In genomic region chr10:128530301-128530700, GRCh38 we compare ENCODE assay signal across 11 cellular contexts.
DNase-seq lines count a peak whose midpoint lies in the region; ATAC-seq and TF ChIP-seq lines count a peak whose summit lies in the region.
"Had no signal": no experiment of that assay in that cellular context is flagged by ENCODE, and none has a peak within 500 bp of the region (broad histone marks: within the 10 kb centered on the region; RNA-seq: fewer than 3 reads in every experiment).

No MANE protein-coding gene starts in this region.

- in situ Hi-C loops in mammary epithelial cell (cut with MboI; ENCODE audit: low sequenced_read_pairs in 2 of 2), result no loop called here

- H3K4me3 ChIP-seq in mammary epithelial cell (replicated peaks in 1 of 3; ENCODE audit: insufficient read depth in 1 of 3, low read depth in 2 of 3, low read length in 3 of 3) (no peak overlapping the region), PC-3 (ENCODE audit: low read length) (no peak overlapping the region)

- no peaks in the 10 kb centered on the region for H4K20me1 ChIP-seq in mammary epithelial cell (ENCODE audit: insufficient read depth, low read length)
- H4K20me1 ChIP-seq in PC-3 (ENCODE audit: low read length), result no peaks in the 10 kb centered on the region

- TF ChIP-seq CTCF in MCF 10A (IDR thresholded peaks at IDR 0.05; ENCODE audit: unreplicated experiment) (peak; percentile 27), mammary epithelial cell (conservative IDR thresholded peaks at IDR 0.05 in 1 of 2, IDR thresholded peaks at IDR 0.05 in 1 of 2; ENCODE audit: extremely low read depth in 1 of 2, insufficient read depth in 1 of 2, low read depth in 1 of 2, low read length in 2 of 2) (peak in 1 of 2 donors; percentile 34), PC-3 (conservative IDR thresholded peaks at IDR 0.05; ENCODE audit: low read depth, low read length) (peak; percentile 54), type B pancreatic cell (conservative IDR thresholded peaks at IDR 0.05) (peak; percentile 83)

- CTCF ChIA-PET in MCF 10A (lab: Yijun Ruan, JAX), result interaction anchor here (0.6 to 2.1 kb wide), 8 partner anchors 10 to 189 kb away, joined by 3 to 8 read pairs (median 4); no protein-coding TSS in a partner anchor
- CTCF ChIA-PET in mammary epithelial cell (lab: Charles Lee; ENCODE audit: low non-redundant PET), result no interaction called here
- CTCF ChIA-PET in PC-3 (lab: Charles Lee), result no interaction called here

- BruUV-seq in MCF 10A (replicated peaks; lab: Mats Ljungman, UMichigan), result no TSS peak
- no TSS peak for BruUV-seq in mammary epithelial cell (replicated peaks; lab: Mats Ljungman, UMichigan)
- BruUV-seq in PC-3 (replicated peaks; lab: Mats Ljungman, UMichigan), result no TSS peak

- H3K36me3 ChIP-seq in mammary epithelial cell (ENCODE audit: insufficient read depth, low read length), result no peaks in the 10 kb centered on the region
- no peaks in the 10 kb centered on the region for H3K36me3 ChIP-seq in PC-3 (ENCODE audit: low read depth, low read length)

- H3K27me3 ChIP-seq in mammary epithelial cell (ENCODE audit: insufficient read depth, low read length), result no peaks in the 10 kb centered on the region
- peaks cover 32% of the 10 kb centered on the region for H3K27me3 ChIP-seq in PC-3 (ENCODE audit: low read length)

- H3K27ac ChIP-seq in mammary epithelial cell (ENCODE audit: insufficient read depth, low read depth, low read length) (no peak overlapping the region), PC-3 (ENCODE audit: low read length) (no peak overlapping the region)

- H3K27me3 Mint-ChIP-seq in MCF 10A (ENCODE audit: insufficient read depth, unreplicated experiment) (peaks cover 47% of the 10 kb centered on the region), type B pancreatic cell (peaks cover 45% of the 10 kb centered on the region)
- H3K27me3 Mint-ChIP-seq in natural killer cell treated with Interleukin-12 subunit alpha and Interleukin-12 subunit beta and Interleukin-15 and Interleukin-18, amount 100 ng/mL, for 72 hours, result peaks cover 0 to 22% of the 10 kb centered on the region in 2 donors

- no peak overlapping the region for H2AFZ ChIP-seq in mammary epithelial cell (ENCODE audit: low read depth, low read length)
- no peak overlapping the region for H2AFZ ChIP-seq in PC-3 (ENCODE audit: low read length)

- ATAC-seq in PC-3, result no peak
- ATAC-seq in natural killer cell treated with Interleukin-12 subunit alpha and Interleukin-12 subunit beta and Interleukin-15 and Interleukin-18, amount 100 ng/mL, for 72 hours, result no peak
- ATAC-seq in HG03095 (IDR thresholded peaks at IDR 0.05; ENCODE audit: unreplicated experiment), result no peak

- H3K9ac ChIP-seq in mammary epithelial cell (ENCODE audit: insufficient read depth, low read length), result no peak overlapping the region
- no peak overlapping the region for H3K9ac ChIP-seq in PC-3 (ENCODE audit: low read length)

- H3K9me3 Mint-ChIP-seq in MCF 10A (ENCODE audit: unreplicated experiment), result no peaks in the 10 kb centered on the region
- no peaks in the 10 kb centered on the region for H3K9me3 Mint-ChIP-seq in type B pancreatic cell
- H3K9me3 Mint-ChIP-seq in natural killer cell treated with Interleukin-12 subunit alpha and Interleukin-12 subunit beta and Interleukin-15 and Interleukin-18, amount 100 ng/mL, for 72 hours, result no peaks in the 10 kb centered on the region
- H3K9me3 Mint-ChIP-seq: activated B cell treated with CpG ODN at 0.5 μM for 24 hours; central memory CD8-positive, alpha-beta T cell had no signal

- H3K4me1 ChIP-seq in mammary epithelial cell (ENCODE audit: insufficient read depth, low read length) (no peaks in the 10 kb centered on the region), PC-3 (ENCODE audit: insufficient read depth, low read length) (no peaks in the 10 kb centered on the region)

- peak; percentile 29 for DNase-seq in MCF 10A (ENCODE audit: unreplicated experiment)
- no peak for DNase-seq in mammary epithelial cell
- DNase-seq in PC-3, result no peak
- DNase-seq in iPS-NIHi7 (ENCODE audit: extremely low spot score), result peak; percentile 32
- DNase-seq in type B pancreatic cell (ENCODE audit: extremely low spot score, unreplicated experiment), result no peak
- DNase-seq in natural killer cell treated with Interleukin-12 subunit alpha and Interleukin-12 subunit beta and Interleukin-15 and Interleukin-18, amount 100 ng/mL, for 72 hours (ENCODE audit: low spot score), result no peak
- no peak for DNase-seq in mesenteric fat pad (ENCODE audit: low spot score)
- DNase-seq: activated B cell treated with CpG ODN at 0.5 μM for 24 hours; CD4-positive, alpha-beta memory T cell had no signal

- no peaks in the 10 kb centered on the region for H3F3A ChIP-seq in PC-3 (ENCODE audit: low read length, unreplicated experiment)

- no peaks in the 10 kb centered on the region for H3K9me2 ChIP-seq in PC-3 (replicated peaks; ENCODE audit: low read length)

- intact Hi-C loops in MCF 10A (cut with micrococcal nuclease), result loop anchor here (2.0 kb wide), 1 partner anchor 266 kb away; no protein-coding TSS in a partner anchor
- intact Hi-C loops in mammary epithelial cell (cut with micrococcal nuclease), result no loop called here
- intact Hi-C loops in PC-3 (cut with micrococcal nuclease), result no loop called here

- H3K4me3 Mint-ChIP-seq in MCF 10A (ENCODE audit: unreplicated experiment), result no peak overlapping the region
- H3K4me3 Mint-ChIP-seq in type B pancreatic cell, result no peak overlapping the region
- no peak overlapping the region for H3K4me3 Mint-ChIP-seq in natural killer cell treated with Interleukin-12 subunit alpha and Interleukin-12 subunit beta and Interleukin-15 and Interleukin-18, amount 100 ng/mL, for 72 hours
- H3K4me3 Mint-ChIP-seq: activated B cell treated with CpG ODN at 0.5 μM for 24 hours; CD4-positive, alpha-beta memory T cell; central memory CD8-positive, alpha-beta T cell had no signal

- POLR2A ChIA-PET in MCF 10A (lab: Yijun Ruan, JAX) (no interaction called here), PC-3 (lab: Charles Lee; ENCODE audit: unreplicated experiment) (no interaction called here)

- no peak overlapping the region for H3K27ac Mint-ChIP-seq in MCF 10A (ENCODE audit: low read depth, unreplicated experiment)
- H3K27ac Mint-ChIP-seq in type B pancreatic cell, result no peak overlapping the region
- H3K27ac Mint-ChIP-seq in natural killer cell treated with Interleukin-12 subunit alpha and Interleukin-12 subunit beta and Interleukin-15 and Interleukin-18, amount 100 ng/mL, for 72 hours, result no peak overlapping the region
- H3K27ac Mint-ChIP-seq: activated B cell treated with CpG ODN at 0.5 μM for 24 hours; CD4-positive, alpha-beta memory T cell had no signal

- peaks cover 9% of the 10 kb centered on the region for H3K9me3 ChIP-seq in mammary epithelial cell (replicated peaks; ENCODE audit: insufficient read depth, low read length)
- no peaks in the 10 kb centered on the region for H3K9me3 ChIP-seq in PC-3 (ENCODE audit: low read length)

- H3K36me3 Mint-ChIP-seq in MCF 10A (ENCODE audit: insufficient read depth, unreplicated experiment), result no peaks in the 10 kb centered on the region
- no peaks in the 10 kb centered on the region for H3K36me3 Mint-ChIP-seq in type B pancreatic cell
- H3K36me3 Mint-ChIP-seq in natural killer cell treated with Interleukin-12 subunit alpha and Interleukin-12 subunit beta and Interleukin-15 and Interleukin-18, amount 100 ng/mL, for 72 hours, result no peaks in the 10 kb centered on the region
- H3K36me3 Mint-ChIP-seq: CD4-positive, alpha-beta memory T cell had no signal

- no peaks in the 10 kb centered on the region for H3K4me1 Mint-ChIP-seq in MCF 10A (ENCODE audit: insufficient read depth, unreplicated experiment)
- H3K4me1 Mint-ChIP-seq in type B pancreatic cell (ENCODE audit: unreplicated experiment), result peaks cover 35% of the 10 kb centered on the region
- H3K4me1 Mint-ChIP-seq in natural killer cell treated with Interleukin-12 subunit alpha and Interleukin-12 subunit beta and Interleukin-15 and Interleukin-18, amount 100 ng/mL, for 72 hours (ENCODE audit: low read depth in 2 of 2), result no peaks in the 10 kb centered on the region
- H3K4me1 Mint-ChIP-seq: activated B cell treated with CpG ODN at 0.5 μM for 24 hours; CD4-positive, alpha-beta memory T cell; central memory CD8-positive, alpha-beta T cell had no signal

- no peaks in the 10 kb centered on the region for H3K79me2 ChIP-seq in mammary epithelial cell (ENCODE audit: insufficient read depth, low read length)
- no peaks in the 10 kb centered on the region for H3K79me2 ChIP-seq in PC-3 (ENCODE audit: low read length)

- 42% methylated on average over 5 of the region's 5 CpGs for WGBS in mammary epithelial cell (ENCODE audit: low coverage, missing lambda C conversion rate)

- dilution Hi-C loops in mammary epithelial cell (cut with HindIII; ENCODE audit: low sequenced_read_pairs), result no loop called here

- no peak overlapping the region for H3K4me2 ChIP-seq in mammary epithelial cell (ENCODE audit: insufficient read depth, low read depth, low read length)
- H3K4me2 ChIP-seq in PC-3 (ENCODE audit: low read length), result no peak overlapping the region

Comparison
In these comparisons a context has a peak if more than half of its experiments do, and no peak if none do; other contexts are left out.
1. DNase-seq: peak in MCF 10A (single experiment) and iPS-NIHi7 (single experiment); none in mammary epithelial cell (single experiment), PC-3 (single experiment), type B pancreatic cell (single experiment), natural killer cell treated with Interleukin-12 subunit alpha and Interleukin-12 subunit beta and Interleukin-15 and Interleukin-18, amount 100 ng/mL, for 72 hours (single experiment) and mesenteric fat pad (single experiment).